In genomic region chr1:74771913-74772515, GRCh38 we compare ENCODE assay signal across 9 cellular contexts. TPM values are rescaled to one million over a fixed set of nuclear protein-coding genes. Genes with fewer than 3 reads are reported as not detected.
DNase-seq lines count a peak whose midpoint lies in the region; ATAC-seq, FAIRE-seq and TF ChIP-seq lines count a peak whose summit lies in the region.
"Had no signal": no experiment of that assay in that cellular context is flagged by ENCODE, and none has a peak within 500 bp of the region (broad histone marks: within the 10 kb centered on the region; RNA-seq: fewer than 3 reads in every experiment).

No MANE protein-coding gene starts in this region.

- no peak overlapping the region for H2BK15ac ChIP-seq in neuronal stem cell (ENCODE audit: low read length)

- FAIRE-seq in RCC 7860 (lab: Jason Lieb, UNC): peak; percentile 85
- FAIRE-seq in endometrium (lab: Jason Lieb, UNC): peak; percentile 96

- DNase-seq in NCI-H2107 treated with DMSO at 0.1 percent for 48 hours (lab: John Stamatoyannopoulos, UW; ENCODE audit: unreplicated experiment) (peak; percentile 55), NCI-H2107 (lab: John Stamatoyannopoulos, UW) (no peak), RCC 7860 (ENCODE audit: low spot score) (peak; percentile 36), neuronal stem cell (ENCODE audit: low spot score) (peak; percentile 40), activated gamma-delta T cell (lab: John Stamatoyannopoulos, UW) (no peak)

- no peaks in the 10 kb centered on the region for H3K9me3 ChIP-seq in neuronal stem cell (replicated peaks in 1 of 2; ENCODE audit: control insufficient read depth in 2 of 2, insufficient read depth in 1 of 2, low read depth in 1 of 2, low read length in 2 of 2)
- H3K9me3 ChIP-seq: BLaER1 treated with 17β-estradiol and CSF1 and Interleukin-3, amounts not matched to agents 10 nM and 100 nM had no signal

- H3K27ac ChIP-seq in neuronal stem cell (replicated peaks; ENCODE audit: low read length): no peak overlapping the region
- H3K27ac ChIP-seq: BLaER1 treated with 17β-estradiol and CSF1 and Interleukin-3, amounts not matched to agents 10 nM and 100 nM had no signal

- H4K91ac ChIP-seq in neuronal stem cell (ENCODE audit: low read depth, low read length, poor library complexity): no peak overlapping the region

- no peaks in the 10 kb centered on the region for H3K79me1 ChIP-seq in neuronal stem cell (ENCODE audit: low read depth, low read length)

- H2BK12ac ChIP-seq in neuronal stem cell (ENCODE audit: low read length): no peak overlapping the region

- ATAC-seq in GM21619 (IDR thresholded peaks at IDR 0.05; ENCODE audit: unreplicated experiment): peak; percentile 85

- H3K4ac ChIP-seq in neuronal stem cell (ENCODE audit: low read length): no peak overlapping the region

- no peak overlapping the region for H3K18ac ChIP-seq in neuronal stem cell (ENCODE audit: low read length)

- H4K8ac ChIP-seq in neuronal stem cell (ENCODE audit: low read depth, low read length): no peak overlapping the region

- H3K36me3 ChIP-seq in neuronal stem cell (replicated peaks in 1 of 2; ENCODE audit: control insufficient read depth in 2 of 2, insufficient read depth in 2 of 2, low read length in 2 of 2): no peaks in the 10 kb centered on the region

- H3K4me1 ChIP-seq in neuronal stem cell (ENCODE audit: control insufficient read depth in 2 of 2, insufficient read depth in 1 of 2, low read depth in 1 of 2, low read length in 2 of 2): no peaks in the 10 kb centered on the region
- H3K4me1 ChIP-seq: BLaER1 treated with 17β-estradiol and CSF1 and Interleukin-3, amounts not matched to agents 10 nM and 100 nM had no signal

- no peaks in the 10 kb centered on the region for H3K27me3 ChIP-seq in neuronal stem cell (ENCODE audit: control insufficient read depth in 3 of 3, insufficient read depth in 3 of 3, low read depth in 1 of 3, low read length in 3 of 3)
- H3K27me3 ChIP-seq: BLaER1 treated with 17β-estradiol and CSF1 and Interleukin-3, amounts not matched to agents 10 nM and 100 nM had no signal

- H3K14ac ChIP-seq in neuronal stem cell (ENCODE audit: low read length): no peak overlapping the region

- no peak overlapping the region for H2AFZ ChIP-seq in neuronal stem cell (ENCODE audit: low read length)

- no peak overlapping the region for H3K23ac ChIP-seq in neuronal stem cell (ENCODE audit: low read depth, low read length, poor library complexity)

- peak; percentile 68 for TF ChIP-seq CTCF in LNCAP (IDR thresholded peaks at IDR 0.05)

- H2BK5ac ChIP-seq in neuronal stem cell (ENCODE audit: low read length): no peak overlapping the region

- H3K4me3 ChIP-seq in neuronal stem cell (ENCODE audit: low read length in 2 of 2): no peak overlapping the region
- H3K4me3 ChIP-seq: BLaER1 treated with 17β-estradiol and CSF1 and Interleukin-3, amounts not matched to agents 10 nM and 100 nM had no signal

- H3K9ac ChIP-seq in neuronal stem cell (ENCODE audit: low read depth, low read length, poor library complexity): no peak overlapping the region

- H2BK120ac ChIP-seq in neuronal stem cell (ENCODE audit: low read depth, low read length): no peak overlapping the region

- no CpG with 5 or more reads among the region's 7 CpGs for WGBS in neuronal stem cell (ENCODE audit: extremely low coverage in 2 of 2, insufficient read length in 2 of 2, insufficient replicate concordance in 1 of 2), 2 donors

- H3K4me2 ChIP-seq in neuronal stem cell (ENCODE audit: insufficient read depth, low read length, poor library complexity, severe bottlenecking): no peak overlapping the region
- H3K4me2 ChIP-seq: BLaER1 treated with 17β-estradiol and CSF1 and Interleukin-3, amounts not matched to agents 10 nM and 100 nM had no signal

- H2AK5ac ChIP-seq in neuronal stem cell (ENCODE audit: low read depth, low read length): no peak overlapping the region

RNA-seq across cellular contexts. Expression of gene TYW3, which starts 39.1 kb away (rescaled TPM):
- 35.2 TPM for polyA plus RNA-seq in neuronal stem cell (2013, experiment 1 of 2)
- polyA plus RNA-seq in neuronal stem cell (2013, experiment 2 of 2): 34.5 TPM

RNA-seq across cellular contexts. Expression of gene CRYZ, which starts 39.2 kb away (rescaled TPM):
- polyA plus RNA-seq in neuronal stem cell (2013, experiment 1 of 2): 27.5 TPM
- polyA plus RNA-seq in neuronal stem cell (2013, experiment 2 of 2): 27.8 TPM

Comparison
In these comparisons a context has a peak if more than half of its experiments do, and no peak if none do; other contexts are left out.
1. DNase-seq: peak in NCI-H2107 treated with DMSO at 0.1 percent for 48 hours (single experiment), RCC 7860 (single experiment) and neuronal stem cell (single experiment); none in NCI-H2107 (single experiment) and activated gamma-delta T cell (single experiment).